12 cellular contexts compared by ENCODE assay signal in genomic region chr22:22171357-22172218, GRCh38.
DNase-seq lines count a peak whose midpoint lies in the region; ATAC-seq, FAIRE-seq and TF ChIP-seq lines count a peak whose summit lies in the region.
"Had no signal": no experiment of that assay in that cellular context is flagged by ENCODE, and none has a peak within 500 bp of the region (broad histone marks: within the 10 kb centered on the region; RNA-seq: fewer than 3 reads in every experiment).

No MANE protein-coding gene starts in this region.

- H3K9ac ChIP-seq in H1 (replicated peaks in 1 of 4; ENCODE audit: extremely low read depth in 1 of 4, low read depth in 3 of 4, low read length in 3 of 4): no peak overlapping the region
- H3K9ac ChIP-seq in neural progenitor cell: no peak overlapping the region

- no peak overlapping the region for H2BK15ac ChIP-seq in H1 (ENCODE audit: low read length)

- no peak overlapping the region for H2BK12ac ChIP-seq in H1 (ENCODE audit: low read depth, low read length)

- no peak overlapping the region for H3K4me3 Mint-ChIP-seq in neural progenitor cell
- no peak overlapping the region for H3K4me3 Mint-ChIP-seq in activated T-cell treated with anti-CD3 and anti-CD28 coated beads, Interleukin-2, amount 50 U/mL, for 4 hours
- H3K4me3 Mint-ChIP-seq: activated T-cell treated with anti-CD3 and anti-CD28 coated beads, Interleukin-2, amount 50 U/mL, for 72 hours; effector memory CD8-positive, alpha-beta T cell had no signal

- H3F3A ChIP-seq in neural progenitor cell (ENCODE audit: low read depth): no peaks in the 10 kb centered on the region

- no peak for ATAC-seq in activated CD4-positive, CD25-positive, alpha-beta regulatory T cell treated with anti-CD3 and anti-CD28 coated beads, Interleukin-2, amount 50 U/mL, for 24 hours
- ATAC-seq in activated T-cell treated with anti-CD3 and anti-CD28 coated beads, Interleukin-2, amount 50 U/mL, for 4 hours: no peak
- no peak for ATAC-seq in HG02884 (IDR thresholded peaks at IDR 0.05; ENCODE audit: unreplicated experiment)
- ATAC-seq: activated T-cell treated with anti-CD3 and anti-CD28 coated beads, Interleukin-2, amount 50 U/mL, for 72 hours; effector memory CD8-positive, alpha-beta T cell had no signal

- H3K9me3 Mint-ChIP-seq in neural progenitor cell: no peaks in the 10 kb centered on the region
- no peaks in the 10 kb centered on the region for H3K9me3 Mint-ChIP-seq in activated T-cell treated with anti-CD3 and anti-CD28 coated beads, Interleukin-2, amount 50 U/mL, for 4 hours
- H3K9me3 Mint-ChIP-seq: activated T-cell treated with anti-CD3 and anti-CD28 coated beads, Interleukin-2, amount 50 U/mL, for 72 hours; effector memory CD8-positive, alpha-beta T cell had no signal

- FAIRE-seq in H1 (lab: Jason Lieb, UNC): no peak

- H3K14ac ChIP-seq in H1 (ENCODE audit: insufficient read length): no peak overlapping the region

- H4K91ac ChIP-seq in H1 (replicated peaks; ENCODE audit: insufficient read length, low read length): no peak overlapping the region

- H2AFZ ChIP-seq in H1 (ENCODE audit: low read length): no peak overlapping the region
- no peak overlapping the region for H2AFZ ChIP-seq in neural progenitor cell (replicated peaks)

- H3K79me2 ChIP-seq in H1 (ENCODE audit: control insufficient read depth in 1 of 2, insufficient read depth in 2 of 2, low read length in 2 of 2) (no peaks in the 10 kb centered on the region), neural progenitor cell (ENCODE audit: low read depth) (no peaks in the 10 kb centered on the region)

- H3K4me1 ChIP-seq in H1 (replicated peaks in 1 of 4; ENCODE audit: control insufficient read depth in 3 of 4, insufficient read depth in 4 of 4, low read length in 3 of 4) (no peaks in the 10 kb centered on the region), neural progenitor cell (no peaks in the 10 kb centered on the region)

- no peaks in the 10 kb centered on the region for H3K79me1 ChIP-seq in H1 (ENCODE audit: low read depth, low read length)

- H2AK5ac ChIP-seq in H1 (ENCODE audit: low read depth, low read length): no peak overlapping the region

- H4K20me1 ChIP-seq in H1 (replicated peaks in 1 of 2; ENCODE audit: control insufficient read depth in 1 of 2, insufficient read depth in 2 of 2, low read length in 2 of 2): peaks cover 0 to 2% of the 10 kb centered on the region in 2 experiments
- H4K20me1 ChIP-seq in neural progenitor cell (ENCODE audit: low read depth): no peaks in the 10 kb centered on the region

- POLR2A ChIA-PET in H1 (lab: Charles Lee; ENCODE audit: partially characterized antibody): interaction anchor here (1.1 kb wide), 1 partner anchor 126 kb away, joined by 3 read pairs; no protein-coding TSS in a partner anchor

- TF ChIP-seq CTCF in GM06990 (IDR thresholded peaks at IDR 0.05; ENCODE audit: insufficient read depth, low read length, poor library complexity, severe bottlenecking): peak; percentile 48
- peak; percentile 46 to 78 (median 69); a peak in 3 of 4 replicates for TF ChIP-seq CTCF in H1 (IDR thresholded peaks at IDR 0.05; ENCODE audit: control extremely low read depth in 1 of 3, insufficient read depth in 1 of 3, low read depth in 1 of 3, low read length in 3 of 3)
- peak; percentile 50 for TF ChIP-seq CTCF in neural progenitor cell (IDR thresholded peaks at IDR 0.05)

- WGBS in H1 (ENCODE audit: extremely low coverage in 1 of 2, insufficient coverage in 1 of 2, insufficient read length in 1 of 2, insufficient replicate concordance in 2 of 2, low coverage in 1 of 2, low lambda C conversion rate in 2 of 2, missing lambda C conversion rate in 1 of 2), 2 experiments: 45% methylated on average over 6 of the region's 6 CpGs; no CpG with 5 or more reads in 1 of the 2 experiments

- CTCF ChIA-PET in H1 (lab: Charles Lee; ENCODE audit: partially characterized antibody): interaction anchor here (0.8 to 8.8 kb wide), 19 partner anchors 9 to 233 kb away, joined by 3 to 91 read pairs (median 4); no protein-coding TSS in a partner anchor

- no peak overlapping the region for H4K8ac ChIP-seq in H1 (ENCODE audit: extremely low read depth, insufficient read depth, low read length)

- H3K4me2 ChIP-seq in H1 (ENCODE audit: insufficient read depth in 1 of 2, low read depth in 2 of 2, low read length in 2 of 2) (no peak overlapping the region), neural progenitor cell (no peak overlapping the region)

- H3K36me3 Mint-ChIP-seq in neural progenitor cell: no peaks in the 10 kb centered on the region
- H3K36me3 Mint-ChIP-seq in activated T-cell treated with anti-CD3 and anti-CD28 coated beads, Interleukin-2, amount 50 U/mL, for 4 hours (ENCODE audit: insufficient read depth): no peaks in the 10 kb centered on the region

- no peak overlapping the region for H4K5ac ChIP-seq in H1 (ENCODE audit: insufficient read length, low read depth, low read length)

- no peak overlapping the region for H3K56ac ChIP-seq in H1 (replicated peaks; ENCODE audit: insufficient read length, low read depth, low read length)

- H2BK5ac ChIP-seq in H1 (ENCODE audit: low read depth, low read length): no peak overlapping the region

- H3K9me3 ChIP-seq in H1 (ENCODE audit: insufficient read depth in 2 of 2, low read depth in 1 of 2, low read length in 1 of 2) (no peaks in the 10 kb centered on the region), neural progenitor cell (ENCODE audit: low read depth) (no peaks in the 10 kb centered on the region)

- no peaks in the 10 kb centered on the region for H3K36me3 ChIP-seq in GM06990 (ENCODE audit: control insufficient read depth, insufficient read depth, low read length)
- no peaks in the 10 kb centered on the region for H3K36me3 ChIP-seq in H1 (ENCODE audit: control insufficient read depth in 2 of 4, insufficient read depth in 4 of 4, low read length in 3 of 4)
- no peaks in the 10 kb centered on the region for H3K36me3 ChIP-seq in neural progenitor cell

- no peaks in the 10 kb centered on the region for H3K23me2 ChIP-seq in H1 (ENCODE audit: low read depth, low read length)

- H3K27ac Mint-ChIP-seq in neural progenitor cell: no peak overlapping the region
- H3K27ac Mint-ChIP-seq: activated T-cell treated with anti-CD3 and anti-CD28 coated beads, Interleukin-2, amount 50 U/mL, for 72 hours had no signal

- H3K27me3 Mint-ChIP-seq in neural progenitor cell (ENCODE audit: insufficient read depth, low read depth): peaks cover 14% of the 10 kb centered on the region
- peaks cover 9% of the 10 kb centered on the region for H3K27me3 Mint-ChIP-seq in activated T-cell treated with anti-CD3 and anti-CD28 coated beads, Interleukin-2, amount 50 U/mL, for 4 hours (ENCODE audit: low read depth)

- H3K27me3 ChIP-seq in GM06990 (replicated peaks; ENCODE audit: control insufficient read depth, insufficient read depth, low read length) (no peaks in the 10 kb centered on the region), H1 (replicated peaks in 1 of 4; ENCODE audit: control insufficient read depth in 3 of 4, extremely low read depth in 1 of 4, insufficient read depth in 3 of 4, low read length in 3 of 4) (peaks cover 46 to 80% (median 73%) of the 10 kb centered on the region in 4 experiments), neural progenitor cell (peaks cover 97% of the 10 kb centered on the region)

- H3K27ac ChIP-seq in H1 (ENCODE audit: low read depth, low read length) (no peak overlapping the region), neural progenitor cell (no peak overlapping the region)

- peak; percentile 34 to 36; a peak in 3 of 4 replicates for TF ChIP-seq RAD21 in H1 (IDR thresholded peaks at IDR 0.05 in 1 of 2, conservative IDR thresholded peaks at IDR 0.05 in 1 of 2; ENCODE audit: low read depth in 2 of 2, low read length in 2 of 2)

- H3K4me3 ChIP-seq in GM06990 (replicated peaks; ENCODE audit: low read depth, low read length) (no peak overlapping the region), H1 (ENCODE audit: extremely low read depth in 1 of 4, insufficient read depth in 2 of 4, low read depth in 3 of 4, low read length in 4 of 4) (no peak overlapping the region), neural progenitor cell (no peak overlapping the region)

- H3K23ac ChIP-seq in H1 (ENCODE audit: insufficient read length): no peak overlapping the region

- no peak for TF ChIP-seq POLR2A in H1 (IDR thresholded peaks at IDR 0.05; ENCODE audit: control extremely low read depth in 1 of 2, low read depth in 2 of 2, low read length in 2 of 2)

- DNase-seq in GM06990 (ENCODE audit: extremely low read depth, insufficient read length): peak; percentile 13
- peak; percentile 9 for DNase-seq in M059J (ENCODE audit: low read depth)
- no peak for DNase-seq in H1 (ENCODE audit: low read depth in 1 of 2, low spot score in 2 of 2)
- peak; percentile 55 for DNase-seq in neural progenitor cell (ENCODE audit: low spot score)
- no peak for DNase-seq in T1000 (lab: John Stamatoyannopoulos, UW)
- no peak for DNase-seq in activated T-cell treated with anti-CD3 and anti-CD28 coated beads, Interleukin-2, amount 50 U/mL, for 4 hours
- DNase-seq: activated T-cell treated with anti-CD3 and anti-CD28 coated beads, Interleukin-2, amount 50 U/mL, for 72 hours; effector memory CD8-positive, alpha-beta T cell; NCI-H1092; stimulated activated CD4-positive, alpha-beta T cell treated with anti-CD3 and anti-CD28 coated beads, Interleukin-2, amount 100 ng/mL, for 48 hours had no signal

- no peak overlapping the region for H3K18ac ChIP-seq in H1 (ENCODE audit: extremely low read depth, low read length)

- H2BK20ac ChIP-seq in H1 (ENCODE audit: low read length): no peak overlapping the region

- TF ChIP-seq EP300 in H1 (IDR thresholded peaks at IDR 0.05; ENCODE audit: borderline replicate concordance in 1 of 2, low read depth in 2 of 2, low read length in 2 of 2): no peak

- H3K4ac ChIP-seq in H1 (replicated peaks; ENCODE audit: insufficient read length, low read depth, low read length): no peak overlapping the region

- no peaks in the 10 kb centered on the region for H3K4me1 Mint-ChIP-seq in neural progenitor cell
- H3K4me1 Mint-ChIP-seq in activated T-cell treated with anti-CD3 and anti-CD28 coated beads, Interleukin-2, amount 50 U/mL, for 4 hours (ENCODE audit: low read depth): peaks cover 26% of the 10 kb centered on the region

- H2BK120ac ChIP-seq in H1 (replicated peaks; ENCODE audit: low read depth, low read length): no peak overlapping the region

TF ChIP-seq in H1, 55 proteins besides CTCF, POLR2A, EP300 and RAD21:
- TF ChIP-seq SUZ12 (IDR thresholded peaks at IDR 0.05; ENCODE audit: low read length): 0 out of 2 replicates have a peak, but pooled peaks have one; percentile 34
- TF ChIP-seq USF2 (IDR thresholded peaks at IDR 0.05; ENCODE audit: low read length): 0 out of 2 replicates have a peak, but pooled peaks have one; percentile 6
- TF ChIP-seq EZH2 (IDR thresholded peaks at IDR 0.05; ENCODE audit: low read depth, low read length, severe bottlenecking): no peak
- no peak for TF ChIP-seq POLR2AphosphoS5 (IDR thresholded peaks at IDR 0.05; ENCODE audit: low read depth, low read length)

Comparison
In these comparisons a context has a peak if more than half of its experiments do, and no peak if none do; other contexts are left out.
1. DNase-seq: peak in GM06990 (single experiment), M059J (single experiment) and neural progenitor cell (single experiment); none in H1 (0 of 2), T1000 (single experiment) and activated T-cell treated with anti-CD3 and anti-CD28 coated beads, Interleukin-2, amount 50 U/mL, for 4 hours (single experiment).
2. Peak in every context shown above with its lines, with median percentiles within 50 percentile points of each other: CTCF ChIP-seq.